ENCODE assay signal across 36 cellular contexts in the genomic region with DNA sequence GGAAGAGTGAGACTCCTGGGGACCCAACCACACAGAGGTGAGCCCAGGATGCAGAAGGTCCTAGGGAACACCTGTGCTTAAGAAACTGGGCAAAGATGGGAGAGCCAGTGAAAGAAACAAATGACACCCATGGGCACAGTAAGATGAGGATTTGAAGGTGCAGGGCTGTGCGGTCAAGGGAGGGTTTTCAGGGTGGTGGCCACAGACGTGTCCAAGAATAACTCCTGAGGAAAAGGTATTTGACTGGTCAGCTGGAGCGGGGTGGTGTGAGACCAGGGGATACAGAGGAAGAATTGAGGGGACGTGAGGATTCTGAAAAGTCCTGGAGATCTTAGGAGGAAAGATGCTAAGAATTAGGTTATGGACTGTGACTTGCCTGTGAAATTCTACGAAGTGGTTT.
"Had no signal": no experiment of that assay in that cellular context is flagged by ENCODE, and none has a peak within 500 bp of the region (broad histone marks: within the 10 kb centered on the region; RNA-seq: fewer than 3 reads in every experiment).

No MANE protein-coding gene starts in this region.

- H3K27ac Mint-ChIP-seq: activated naive CD4-positive, alpha-beta T cell treated with anti-CD3 and anti-CD28 coated beads for 36 hours; activated naive CD4-positive, alpha-beta T cell treated with anti-CD3 and anti-CD28 coated beads, Interleukin-2, amount 10 ng/mL, durations not matched to agents 7 days and 5 days; activated naive CD4-positive, alpha-beta T cell treated with anti-CD3 and anti-CD28 coated beads, Interleukin-2, amount 50 U/mL, for 24 hours; activated naive CD8-positive, alpha-beta T cell; activated naive CD8-positive, alpha-beta T cell treated with anti-CD3 and anti-CD28 coated beads for 36 hours; activated naive CD8-positive, alpha-beta T cell treated with anti-CD3 and anti-CD28 coated beads, Interleukin-2, amount 10 ng/mL, durations not matched to agents 7 days and 5 days; activated naive CD8-positive, alpha-beta T cell treated with anti-CD3 and anti-CD28 coated beads, Interleukin-2, amount 50 U/mL, for 24 hours; activated T-cell treated with anti-CD3 and anti-CD28 coated beads, Interleukin-2, amount 50 U/mL, for 24 hours; activated T-cell treated with anti-CD3 and anti-CD28 coated beads, Interleukin-2, amount 50 U/mL, for 72 hours; activated T-helper 1 cell treated with anti-CD3 and anti-CD28 coated beads, Interleukin-12 subunit alpha, Interleukin-12 subunit beta, Interleukin-2, Interleukin-4 antibody, amounts not matched to agents 30 ng/mL and 10 ng/mL and 1 ng/mL, durations not matched to agents 14 hours and 24 hours and 36 hours; activated T-helper 17 cell treated with anti-CD3 and anti-CD28 coated beads, Interleukin-2, amount 50 U/mL, for 72 hours; activated T-helper 2 cell treated with anti-CD3 and anti-CD28 coated beads, Interferon-gamma antibody, Interleukin-2, Interleukin-4, amounts not matched to agents 10 μg/mL and 5 μg/mL and 100 μg/mL, durations not matched to agents 14 hours and 24 hours and 36 hours had no signal

- H3K4me1 Mint-ChIP-seq: activated naive CD4-positive, alpha-beta T cell treated with anti-CD3 and anti-CD28 coated beads, Interleukin-2, amount 10 ng/mL, durations not matched to agents 7 days and 5 days; activated naive CD4-positive, alpha-beta T cell treated with anti-CD3 and anti-CD28 coated beads, Interleukin-2, amount 50 U/mL, for 24 hours; activated naive CD8-positive, alpha-beta T cell treated with anti-CD3 and anti-CD28 coated beads for 36 hours; activated naive CD8-positive, alpha-beta T cell treated with anti-CD3 and anti-CD28 coated beads, Interleukin-2, amount 50 U/mL, for 24 hours; activated T-helper 17 cell treated with anti-CD3 and anti-CD28 coated beads, Interleukin-2, amount 50 U/mL, for 72 hours; central memory CD8-positive, alpha-beta T cell had no signal

- H3K4me3 Mint-ChIP-seq: activated naive CD4-positive, alpha-beta T cell treated with anti-CD3 and anti-CD28 coated beads for 36 hours; activated naive CD4-positive, alpha-beta T cell treated with anti-CD3 and anti-CD28 coated beads, Interleukin-2, amount 10 ng/mL, durations not matched to agents 7 days and 5 days; activated naive CD4-positive, alpha-beta T cell treated with anti-CD3 and anti-CD28 coated beads, Interleukin-2, amount 50 U/mL, for 24 hours; activated naive CD8-positive, alpha-beta T cell; activated naive CD8-positive, alpha-beta T cell treated with anti-CD3 and anti-CD28 coated beads for 36 hours; activated naive CD8-positive, alpha-beta T cell treated with anti-CD3 and anti-CD28 coated beads, Interleukin-2, amount 10 ng/mL, durations not matched to agents 7 days and 5 days; activated naive CD8-positive, alpha-beta T cell treated with anti-CD3 and anti-CD28 coated beads, Interleukin-2, amount 50 U/mL, for 24 hours; activated T-cell treated with anti-CD3 and anti-CD28 coated beads, Interleukin-2, amount 50 U/mL, for 24 hours; activated T-cell treated with anti-CD3 and anti-CD28 coated beads, Interleukin-2, amount 50 U/mL, for 4 hours; activated T-cell treated with anti-CD3 and anti-CD28 coated beads, Interleukin-2, amount 50 U/mL, for 72 hours; activated T-helper 1 cell treated with anti-CD3 and anti-CD28 coated beads, Interleukin-12 subunit alpha, Interleukin-12 subunit beta, Interleukin-2, Interleukin-4 antibody, amounts not matched to agents 30 ng/mL and 10 ng/mL and 1 ng/mL, durations not matched to agents 14 hours and 24 hours and 36 hours; activated T-helper 17 cell treated with anti-CD3 and anti-CD28 coated beads, Interleukin-2, amount 50 U/mL, for 72 hours; brain; central memory CD8-positive, alpha-beta T cell had no signal

- DNase-seq: activated effector memory CD4-positive, alpha-beta T cell treated with anti-CD3 and anti-CD28 coated beads, Interleukin-2, amount 50 U/mL, for 16 hours; activated effector memory CD4-positive, alpha-beta T cell treated with Interleukin-2 at 50 U/mL for 16 hours; activated gamma-delta T cell; activated gamma-delta T cell treated with Interleukin-2 at 50 U/mL for 16 hours; activated naive CD4-positive, alpha-beta T cell; activated naive CD4-positive, alpha-beta T cell treated with anti-CD3 and anti-CD28 coated beads for 36 hours; activated naive CD4-positive, alpha-beta T cell treated with anti-CD3 and anti-CD28 coated beads, Interleukin-2, amount 10 ng/mL, durations not matched to agents 7 days and 5 days; activated naive CD4-positive, alpha-beta T cell treated with anti-CD3 and anti-CD28 coated beads, Interleukin-2, amount 50 U/mL, for 16 hours; activated naive CD4-positive, alpha-beta T cell treated with Interleukin-2 at 50 U/mL for 16 hours; activated naive CD8-positive, alpha-beta T cell treated with anti-CD3 and anti-CD28 coated beads for 36 hours; activated naive CD8-positive, alpha-beta T cell treated with anti-CD3 and anti-CD28 coated beads, Interleukin-2, amount 10 ng/mL, durations not matched to agents 7 days and 5 days; activated naive CD8-positive, alpha-beta T cell treated with anti-CD3 and anti-CD28 coated beads, Interleukin-2, amount 50 U/mL, for 24 hours; activated T-cell treated with anti-CD3 and anti-CD28 coated beads, Interleukin-2, amount 50 U/mL, for 1 hour; activated T-cell treated with anti-CD3 and anti-CD28 coated beads, Interleukin-2, amount 50 U/mL, for 24 hours; activated T-cell treated with anti-CD3 and anti-CD28 coated beads, Interleukin-2, amount 50 U/mL, for 4 hours; activated T-cell treated with anti-CD3 and anti-CD28 coated beads, Interleukin-2, amount 50 U/mL, for 48 hours; activated T-cell treated with anti-CD3 and anti-CD28 coated beads, Interleukin-2, amount 50 U/mL, for 72 hours; amniotic stem cell; amygdala; anterior cingulate cortex; aorta; body of pancreas; brain microvascular endothelial cell; cerebellar nuclear complex had no signal

- ATAC-seq: activated naive CD4-positive, alpha-beta T cell treated with anti-CD3 and anti-CD28 coated beads, Interleukin-2, amount 50 U/mL, for 72 hours; activated naive CD8-positive, alpha-beta T cell treated with anti-CD3 and anti-CD28 coated beads, Interleukin-2, amount 50 U/mL, for 24 hours; activated T-cell treated with anti-CD3 and anti-CD28 coated beads, Interleukin-2, amount 50 U/mL, for 4 hours; activated T-cell treated with anti-CD3 and anti-CD28 coated beads, Interleukin-2, amount 50 U/mL, for 72 hours; activated T-helper 17 cell treated with anti-CD3 and anti-CD28 coated beads, Interleukin-2, amount 50 U/mL, for 72 hours; body of pancreas had no signal

- H3K9me3 Mint-ChIP-seq: activated naive CD4-positive, alpha-beta T cell treated with anti-CD3 and anti-CD28 coated beads for 36 hours; activated naive CD4-positive, alpha-beta T cell treated with anti-CD3 and anti-CD28 coated beads, Interleukin-2, amount 10 ng/mL, durations not matched to agents 7 days and 5 days; activated naive CD4-positive, alpha-beta T cell treated with anti-CD3 and anti-CD28 coated beads, Interleukin-2, amount 50 U/mL, for 24 hours; activated naive CD4-positive, alpha-beta T cell treated with anti-CD3 and anti-CD28 coated beads, Interleukin-2, amount 50 U/mL, for 72 hours; activated naive CD8-positive, alpha-beta T cell treated with anti-CD3 and anti-CD28 coated beads for 36 hours; activated naive CD8-positive, alpha-beta T cell treated with anti-CD3 and anti-CD28 coated beads, Interleukin-2, amount 10 ng/mL, durations not matched to agents 7 days and 5 days; activated naive CD8-positive, alpha-beta T cell treated with anti-CD3 and anti-CD28 coated beads, Interleukin-2, amount 50 U/mL, for 24 hours; activated T-cell treated with anti-CD3 and anti-CD28 coated beads, Interleukin-2, amount 50 U/mL, for 24 hours; activated T-cell treated with anti-CD3 and anti-CD28 coated beads, Interleukin-2, amount 50 U/mL, for 4 hours; activated T-cell treated with anti-CD3 and anti-CD28 coated beads, Interleukin-2, amount 50 U/mL, for 72 hours; activated T-helper 1 cell treated with anti-CD3 and anti-CD28 coated beads, Interleukin-12 subunit alpha, Interleukin-12 subunit beta, Interleukin-2, Interleukin-4 antibody, amounts not matched to agents 30 ng/mL and 10 ng/mL and 1 ng/mL, durations not matched to agents 14 hours and 24 hours and 36 hours; activated T-helper 17 cell treated with anti-CD3 and anti-CD28 coated beads, Interleukin-2, amount 50 U/mL, for 72 hours; activated T-helper 2 cell treated with anti-CD3 and anti-CD28 coated beads, Interferon-gamma antibody, Interleukin-2, Interleukin-4, amounts not matched to agents 10 μg/mL and 5 μg/mL and 100 μg/mL, durations not matched to agents 14 hours and 24 hours and 36 hours; brain; central memory CD8-positive, alpha-beta T cell had no signal

- H3K27ac ChIP-seq: adrenal gland, ascending aorta, body of pancreas, brain microvascular endothelial cell, breast epithelium, cardiac muscle cell had no signal

- H3K27me3 ChIP-seq: adrenal gland, ascending aorta, body of pancreas, brain microvascular endothelial cell, breast epithelium, cardiac muscle cell had no signal

- H3K4me1 ChIP-seq: adrenal gland, ascending aorta, body of pancreas, breast epithelium had no signal

- H3K9me3 ChIP-seq: adrenal gland, ascending aorta, body of pancreas, breast epithelium had no signal

- H3K27me3 Mint-ChIP-seq: activated naive CD4-positive, alpha-beta T cell treated with anti-CD3 and anti-CD28 coated beads, Interleukin-2, amount 50 U/mL, for 24 hours; activated naive CD8-positive, alpha-beta T cell; activated naive CD8-positive, alpha-beta T cell treated with anti-CD3 and anti-CD28 coated beads for 36 hours; activated naive CD8-positive, alpha-beta T cell treated with anti-CD3 and anti-CD28 coated beads, Interleukin-2, amount 50 U/mL, for 24 hours; activated T-cell treated with anti-CD3 and anti-CD28 coated beads, Interleukin-2, amount 50 U/mL, for 24 hours; brain; central memory CD8-positive, alpha-beta T cell had no signal

- H3K36me3 Mint-ChIP-seq: activated naive CD4-positive, alpha-beta T cell treated with anti-CD3 and anti-CD28 coated beads, Interleukin-2, amount 10 ng/mL, durations not matched to agents 7 days and 5 days; activated naive CD4-positive, alpha-beta T cell treated with anti-CD3 and anti-CD28 coated beads, Interleukin-2, amount 50 U/mL, for 24 hours; activated naive CD4-positive, alpha-beta T cell treated with anti-CD3 and anti-CD28 coated beads, Interleukin-2, amount 50 U/mL, for 72 hours; activated naive CD8-positive, alpha-beta T cell; activated naive CD8-positive, alpha-beta T cell treated with anti-CD3 and anti-CD28 coated beads for 36 hours; activated naive CD8-positive, alpha-beta T cell treated with anti-CD3 and anti-CD28 coated beads, Interleukin-2, amount 10 ng/mL, durations not matched to agents 7 days and 5 days; brain had no signal

- H3K36me3 ChIP-seq: adrenal gland, ascending aorta, brain microvascular endothelial cell, breast epithelium, cardiac muscle cell had no signal

- H3K4me3 ChIP-seq: adrenal gland, ascending aorta, body of pancreas, breast epithelium, cardiac muscle cell had no signal
